In the genomic region with DNA sequence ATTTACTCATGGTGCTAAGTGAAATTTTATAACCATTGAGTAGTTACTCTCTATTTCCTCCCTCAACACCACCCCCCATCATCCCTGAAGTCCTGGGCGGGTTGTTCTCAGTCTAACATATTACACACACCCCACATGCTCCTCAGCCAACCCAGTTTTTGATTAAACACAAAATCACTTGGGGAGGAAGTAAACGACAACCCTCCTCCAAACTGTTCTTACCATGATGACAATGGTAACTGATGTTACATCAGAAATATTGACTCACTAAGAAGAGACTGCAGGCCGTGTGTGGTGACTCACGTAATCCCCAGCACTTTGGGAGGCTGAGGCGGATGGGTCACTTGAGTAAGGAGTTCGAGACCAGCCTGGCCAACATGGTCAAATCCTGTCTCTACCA, we compare ENCODE assay signal across 14 cellular contexts. TPM values are rescaled to one million over a fixed set of nuclear protein-coding genes. Genes with fewer than 3 reads are reported as not detected.
DNase-seq lines count a peak whose midpoint lies in the region; ATAC-seq, FAIRE-seq and TF ChIP-seq lines count a peak whose summit lies in the region.
"Had no signal": no experiment of that assay in that cellular context is flagged by ENCODE, and none has a peak within 500 bp of the region (broad histone marks: within the 10 kb centered on the region; RNA-seq: fewer than 3 reads in every experiment).

No MANE protein-coding gene starts in this region.

- no peak for TF ChIP-seq POLR2A in breast epithelium (IDR thresholded peaks at IDR 0.05)

- POLR2A ChIA-PET in MCF 10A (lab: Yijun Ruan, JAX): interaction anchor here (0.7 to 1.3 kb wide), 2 partner anchors 44 to 147 kb away, joined by 3 to 4 read pairs; partner anchors contain the start of gene RAB11FIP2

- H3K4me3 ChIP-seq in breast epithelium: no peak overlapping the region
- H3K4me3 ChIP-seq in epithelial cell of esophagus (ENCODE audit: low read length): no peak overlapping the region
- H3K4me3 ChIP-seq: body of pancreas had no signal

- H3K9me3 Mint-ChIP-seq in MCF 10A (ENCODE audit: unreplicated experiment): no peaks in the 10 kb centered on the region

- DNase-seq in MCF 10A (ENCODE audit: unreplicated experiment) (peak; percentile 77), breast epithelium (ENCODE audit: low spot score in 2 of 2) (no peak), NCI-H460 (ENCODE audit: extremely low read depth, low read depth) (peak; percentile 44), epithelial cell of esophagus (ENCODE audit: low read depth) (peak; percentile 66), urothelium cell line (ENCODE audit: low spot score) (peak; percentile 4), pons (ENCODE audit: low spot score) (no peak)
- DNase-seq: activated CD8-positive, alpha-beta memory T cell treated with anti-CD3 and anti-CD28 coated beads, Interleukin-2, amount 50 U/mL, for 48 hours; AML-193; body of pancreas; NCI-H187 treated with DMSO at 0.1 percent for 48 hours; T-helper 2 cell had no signal

- H3K27ac ChIP-seq in breast epithelium: no peak overlapping the region
- H3K27ac ChIP-seq: body of pancreas had no signal

- ATAC-seq in GM21367 (IDR thresholded peaks at IDR 0.05; ENCODE audit: unreplicated experiment): no peak
- ATAC-seq in HG03342 (IDR thresholded peaks at IDR 0.05; ENCODE audit: unreplicated experiment): no peak
- ATAC-seq: body of pancreas had no signal

- H3K4me1 Mint-ChIP-seq in MCF 10A (ENCODE audit: insufficient read depth, unreplicated experiment): peaks cover 6% of the 10 kb centered on the region

- no peak overlapping the region for H3K4me3 Mint-ChIP-seq in MCF 10A (ENCODE audit: unreplicated experiment)

- H3K36me3 ChIP-seq in breast epithelium: no peaks in the 10 kb centered on the region

- no peaks in the 10 kb centered on the region for H3K27me3 ChIP-seq in breast epithelium
- H3K27me3 ChIP-seq: body of pancreas had no signal

- no TSS peak for BruUV-seq in MCF 10A (replicated peaks; lab: Mats Ljungman, UMichigan)

- no peaks in the 10 kb centered on the region for H3K9me3 ChIP-seq in breast epithelium
- H3K9me3 ChIP-seq: body of pancreas had no signal

- no peaks in the 10 kb centered on the region for H3K4me1 ChIP-seq in breast epithelium
- H3K4me1 ChIP-seq: body of pancreas had no signal

- H3K27me3 Mint-ChIP-seq in MCF 10A (ENCODE audit: insufficient read depth, unreplicated experiment): no peaks in the 10 kb centered on the region

- no peak for FAIRE-seq in urothelium cell line (lab: Jason Lieb, UNC)
- FAIRE-seq: HTR-8/SVneo had no signal

- CTCF ChIA-PET in MCF 10A (lab: Yijun Ruan, JAX): no interaction called here

- H3K27ac Mint-ChIP-seq in MCF 10A (ENCODE audit: low read depth, unreplicated experiment): peak overlapping the region; percentile 97

- H3K36me3 Mint-ChIP-seq in MCF 10A (ENCODE audit: insufficient read depth, unreplicated experiment): peaks cover 63% of the 10 kb centered on the region

- TF ChIP-seq CTCF in MCF 10A (IDR thresholded peaks at IDR 0.05; ENCODE audit: unreplicated experiment) (no peak), breast epithelium (IDR thresholded peaks at IDR 0.05) (no peak), epithelial cell of esophagus (IDR thresholded peaks at IDR 0.05; ENCODE audit: insufficient read depth, low read depth, low read length, missing control alignments) (no peak)

- intact Hi-C loops in MCF 10A (cut with micrococcal nuclease) (no loop called here), breast epithelium (cut with DNase I; ENCODE audit: low total_unique reads) (no loop called here)

RNA-seq across cellular contexts. Expression of gene RAB11FIP2, which starts 44.2 kb away (rescaled TPM):
- total RNA-seq in MCF 10A (2022) (23.9 and 27.1 TPM in 2 replicates), breast epithelium (10 to 100 TPM; 26.5 to 36.4 (median 26.7) TPM)
- 35.6 and 41.0 TPM in 2 replicates for total RNA-seq in NCI-H460 (2014; rRNA removed; shearing (Covaris generic))
- polyA plus RNA-seq in NCI-H460 (2014; cell fraction: nucleus; rRNA removed): 11.6 and 20.8 TPM in 2 replicates

Comparison
In these comparisons a context has a peak if more than half of its experiments do, and no peak if none do; other contexts are left out.
1. DNase-seq: peak in MCF 10A (single experiment), NCI-H460 (single experiment), epithelial cell of esophagus (single experiment) and urothelium cell line (single experiment); none in breast epithelium (0 of 2) and pons (single experiment).